Comparison of ENCODE assay signal across 9 cellular contexts in the genomic region with DNA sequence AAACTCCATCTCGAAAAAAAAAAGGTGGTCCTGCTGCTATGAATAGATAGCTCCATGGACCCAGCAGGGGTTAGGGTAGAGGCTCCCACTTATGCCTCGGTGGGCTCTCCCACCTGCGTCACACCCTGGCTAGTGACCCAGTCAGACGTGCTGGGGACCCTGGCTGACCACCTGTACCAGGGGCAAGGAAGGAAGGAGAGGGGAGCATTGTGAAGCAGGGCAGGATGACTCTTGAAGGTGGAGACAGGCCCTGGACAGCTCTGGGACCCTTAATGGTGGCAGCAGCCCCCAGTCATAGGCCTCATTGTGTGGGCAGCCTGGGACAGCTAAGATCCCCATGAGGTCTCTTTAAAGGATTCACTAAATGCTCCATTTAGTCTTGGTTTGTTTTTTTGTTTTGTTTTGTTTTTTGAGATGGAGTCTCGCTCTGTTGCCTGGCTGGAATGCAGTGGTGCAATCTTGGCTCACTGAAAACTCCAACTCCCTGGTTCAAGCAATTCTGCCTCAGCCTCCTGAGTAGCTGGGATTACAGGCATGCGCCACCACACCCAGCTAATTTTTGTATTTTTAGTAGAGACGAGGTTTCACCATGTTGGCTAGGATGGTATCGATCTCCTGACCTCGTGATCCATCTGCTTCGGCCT.
DNase-seq lines count a peak whose midpoint lies in the region; ATAC-seq and FAIRE-seq lines count a peak whose summit lies in the region.
"Had no signal": no experiment of that assay in that cellular context is flagged by ENCODE, and none has a peak within 500 bp of the region (broad histone marks: within the 10 kb centered on the region; RNA-seq: fewer than 3 reads in every experiment).

No MANE protein-coding gene starts in this region.

- H3K4me1 Mint-ChIP-seq in stimulated activated naive CD8-positive, alpha-beta T cell treated with anti-CD3 and anti-CD28 coated beads, Interleukin-15, amount 100 ng/mL, for 72 hours, result peaks cover 71% of the 10 kb centered on the region

- H3K27ac Mint-ChIP-seq in stimulated activated naive CD8-positive, alpha-beta T cell treated with anti-CD3 and anti-CD28 coated beads, Interleukin-15, amount 100 ng/mL, for 72 hours, result peak overlapping the region in 1 of 2 donors; percentile 71
- H3K27ac Mint-ChIP-seq: activated T-helper 2 cell treated with anti-CD3 and anti-CD28 coated beads, Interferon-gamma antibody, Interleukin-2, Interleukin-4, amounts not matched to agents 10 μg/mL and 5 μg/mL and 100 μg/mL, durations not matched to agents 14 hours and 24 hours and 36 hours had no signal

- ATAC-seq in stimulated activated naive CD8-positive, alpha-beta T cell treated with anti-CD3 and anti-CD28 coated beads, Interleukin-15, amount 100 ng/mL, for 72 hours, result peak; percentile 24
- ATAC-seq in stimulated activated naive CD8-positive, alpha-beta T cell treated with anti-CD3 and anti-CD28 coated beads, Interleukin-15, Interleukin-2, amounts not matched to agents 100 U/mL and 50 U/mL, for 24 hours, result no peak
- no peak for ATAC-seq in GM21717 (IDR thresholded peaks at IDR 0.05; ENCODE audit: unreplicated experiment)

- H3K9me3 Mint-ChIP-seq in stimulated activated naive CD8-positive, alpha-beta T cell treated with anti-CD3 and anti-CD28 coated beads, Interleukin-15, amount 100 ng/mL, for 72 hours, result no peaks in the 10 kb centered on the region
- H3K9me3 Mint-ChIP-seq: activated T-helper 2 cell treated with anti-CD3 and anti-CD28 coated beads, Interferon-gamma antibody, Interleukin-2, Interleukin-4, amounts not matched to agents 10 μg/mL and 5 μg/mL and 100 μg/mL, durations not matched to agents 14 hours and 24 hours and 36 hours had no signal

- no peaks in the 10 kb centered on the region for H3K27me3 Mint-ChIP-seq in stimulated activated naive CD8-positive, alpha-beta T cell treated with anti-CD3 and anti-CD28 coated beads, Interleukin-15, amount 100 ng/mL, for 72 hours

- no peak overlapping the region for H3K4me3 Mint-ChIP-seq in stimulated activated naive CD8-positive, alpha-beta T cell treated with anti-CD3 and anti-CD28 coated beads, Interleukin-15, amount 100 ng/mL, for 72 hours

- no peak for DNase-seq in stimulated activated naive CD8-positive, alpha-beta T cell treated with anti-CD3 and anti-CD28 coated beads, Interleukin-15, amount 100 ng/mL, for 72 hours
- no peak for DNase-seq in stimulated activated naive CD8-positive, alpha-beta T cell treated with anti-CD3 and anti-CD28 coated beads, Interleukin-15, Interleukin-2, amounts not matched to agents 100 U/mL and 50 U/mL, for 24 hours
- DNase-seq in fibroblast of peridontal ligament (ENCODE audit: extremely low read depth), result peak; percentile 47
- DNase-seq in NCI-H1417 treated with DMSO at 0.1 percent for 48 hours (lab: John Stamatoyannopoulos, UW), result no peak
- DNase-seq in GM19239 (ENCODE audit: insufficient read length, low spot score), result no peak
- DNase-seq: NCI-H69, posterior cingulate gyrus had no signal

- no peak for FAIRE-seq in GM19239 (lab: Jason Lieb, UNC)
